ENCODE assay signal across 17 cellular contexts in genomic region chr4:101600287-101600686, GRCh38.
"Had no signal": no experiment of that assay in that cellular context is flagged by ENCODE, and none has a peak within 500 bp of the region (broad histone marks: within the 10 kb centered on the region; RNA-seq: fewer than 3 reads in every experiment).

No MANE protein-coding gene starts in this region.

- H3K27me3 Mint-ChIP-seq: activated CD4-positive, alpha-beta memory T cell treated with anti-CD3 and anti-CD28 coated beads, Interleukin-2, amount 10 ng/mL, durations not matched to agents 7 days and 5 days; activated T-cell treated with anti-CD3 and anti-CD28 coated beads, Interleukin-2, amount 50 U/mL, for 24 hours; brain; natural killer cell treated with Interleukin-12 subunit alpha and Interleukin-12 subunit beta and Interleukin-15 and Interleukin-18, amount 100 ng/mL, for 72 hours; progenitor cell of endocrine pancreas had no signal

- H3K36me3 ChIP-seq: right lobe of liver had no signal

- H3K4me1 ChIP-seq: right lobe of liver had no signal

- ATAC-seq: left ventricle myocardium superior; natural killer cell treated with Interleukin-12 subunit alpha and Interleukin-12 subunit beta and Interleukin-15 and Interleukin-18, amount 100 ng/mL, for 72 hours; right lobe of liver; stimulated activated effector memory CD8-positive, alpha-beta T cell treated with anti-CD3 and anti-CD28 coated beads, Interleukin-12 subunit alpha, Interleukin-12 subunit beta, amount 100 ng/mL, for 72 hours; WTC11 had no signal

- DNase-seq: activated CD4-positive, alpha-beta memory T cell treated with anti-CD3 and anti-CD28 coated beads, Interleukin-2, amount 10 ng/mL, durations not matched to agents 7 days and 5 days; activated CD4-positive, alpha-beta T cell treated with anti-CD3 and anti-CD28 coated beads for 4 hours; activated effector memory CD4-positive, alpha-beta T cell treated with Interleukin-2 at 50 U/mL for 16 hours; activated naive CD4-positive, alpha-beta T cell treated with anti-CD3 and anti-CD28 coated beads, Interleukin-2, amount 50 U/mL, for 16 hours; activated T-cell treated with anti-CD3 and anti-CD28 coated beads, Interleukin-2, amount 50 U/mL, for 24 hours; amniotic stem cell; cortex of kidney; effector CD4-positive, alpha-beta T cell; left ventricle myocardium superior; right lobe of liver; stimulated activated CD4-positive, alpha-beta T cell treated with anti-CD3 and anti-CD28 coated beads, Interleukin-1b, Interleukin-23, amount 100 ng/mL, for 48 hours; SW 1271 had no signal

- H3K9me3 ChIP-seq: right lobe of liver had no signal

- H3K36me3 Mint-ChIP-seq: brain; natural killer cell treated with Interleukin-12 subunit alpha and Interleukin-12 subunit beta and Interleukin-15 and Interleukin-18, amount 100 ng/mL, for 72 hours; stimulated activated effector memory CD8-positive, alpha-beta T cell treated with anti-CD3 and anti-CD28 coated beads, Interleukin-12 subunit alpha, Interleukin-12 subunit beta, amount 100 ng/mL, for 72 hours; WTC11 had no signal

- H3K9me3 Mint-ChIP-seq: activated CD4-positive, alpha-beta memory T cell treated with anti-CD3 and anti-CD28 coated beads, Interleukin-2, amount 10 ng/mL, durations not matched to agents 7 days and 5 days; activated T-cell treated with anti-CD3 and anti-CD28 coated beads, Interleukin-2, amount 50 U/mL, for 24 hours; natural killer cell treated with Interleukin-12 subunit alpha and Interleukin-12 subunit beta and Interleukin-15 and Interleukin-18, amount 100 ng/mL, for 72 hours; stimulated activated effector memory CD8-positive, alpha-beta T cell treated with anti-CD3 and anti-CD28 coated beads, Interleukin-12 subunit alpha, Interleukin-12 subunit beta, amount 100 ng/mL, for 72 hours had no signal

- H3K4me3 ChIP-seq: right lobe of liver had no signal

- H3K27ac ChIP-seq: right lobe of liver had no signal

- H3K4me1 Mint-ChIP-seq: stimulated activated effector memory CD8-positive, alpha-beta T cell treated with anti-CD3 and anti-CD28 coated beads, Interleukin-12 subunit alpha, Interleukin-12 subunit beta, amount 100 ng/mL, for 72 hours; WTC11 had no signal

- H3K4me3 Mint-ChIP-seq: activated CD4-positive, alpha-beta memory T cell treated with anti-CD3 and anti-CD28 coated beads, Interleukin-2, amount 10 ng/mL, durations not matched to agents 7 days and 5 days; activated T-cell treated with anti-CD3 and anti-CD28 coated beads, Interleukin-2, amount 50 U/mL, for 24 hours; brain; natural killer cell treated with Interleukin-12 subunit alpha and Interleukin-12 subunit beta and Interleukin-15 and Interleukin-18, amount 100 ng/mL, for 72 hours; stimulated activated effector memory CD8-positive, alpha-beta T cell treated with anti-CD3 and anti-CD28 coated beads, Interleukin-12 subunit alpha, Interleukin-12 subunit beta, amount 100 ng/mL, for 72 hours; WTC11 had no signal

- H3K27ac Mint-ChIP-seq: activated CD4-positive, alpha-beta memory T cell treated with anti-CD3 and anti-CD28 coated beads, Interleukin-2, amount 10 ng/mL, durations not matched to agents 7 days and 5 days; activated T-cell treated with anti-CD3 and anti-CD28 coated beads, Interleukin-2, amount 50 U/mL, for 24 hours; natural killer cell treated with Interleukin-12 subunit alpha and Interleukin-12 subunit beta and Interleukin-15 and Interleukin-18, amount 100 ng/mL, for 72 hours; progenitor cell of endocrine pancreas; stimulated activated effector memory CD8-positive, alpha-beta T cell treated with anti-CD3 and anti-CD28 coated beads, Interleukin-12 subunit alpha, Interleukin-12 subunit beta, amount 100 ng/mL, for 72 hours; WTC11 had no signal

- H3K27me3 ChIP-seq: right lobe of liver had no signal
